In genomic region chr21:35342440-35342839, GRCh38 we compare ENCODE assay signal across 10 cellular contexts.
DNase-seq lines count a peak whose midpoint lies in the region; ATAC-seq and TF ChIP-seq lines count a peak whose summit lies in the region.
"Had no signal": no experiment of that assay in that cellular context is flagged by ENCODE, and none has a peak within 500 bp of the region (broad histone marks: within the 10 kb centered on the region; RNA-seq: fewer than 3 reads in every experiment).

No MANE protein-coding gene starts in this region.

- peaks cover 2% of the 10 kb centered on the region for H3K27me3 Mint-ChIP-seq in memory B cell

- peak overlapping the region; percentile 2 for H3K27ac Mint-ChIP-seq in memory B cell

- peak; percentile 57 for DNase-seq in SKM-1 (lab: John Stamatoyannopoulos, UW; ENCODE audit: unreplicated experiment)
- no peak for DNase-seq in memory B cell (ENCODE audit: low spot score in 2 of 2)
- DNase-seq in suprapubic skin (ENCODE audit: low spot score in 2 of 2) = no peak
- DNase-seq in left ventricle myocardium superior = no peak
- DNase-seq: HCEC 1CT had no signal

- intact Hi-C loops in left ventricle myocardium superior (cut with micrococcal nuclease) = no loop called here

- TF ChIP-seq POLR2A in suprapubic skin (IDR thresholded peaks at IDR 0.05) = no peak

- peak; percentile 75 for ATAC-seq in GM18508 (IDR thresholded peaks at IDR 0.05; ENCODE audit: insufficient read depth, unreplicated experiment)
- peak; percentile 75 for ATAC-seq in HG02852 (IDR thresholded peaks at IDR 0.05; ENCODE audit: unreplicated experiment)
- ATAC-seq in memory B cell (ENCODE audit: low read depth) = peak; percentile 80
- ATAC-seq in HG03460 (IDR thresholded peaks at IDR 0.05; ENCODE audit: unreplicated experiment) = no peak
- no peak for ATAC-seq in left ventricle myocardium superior
- ATAC-seq in GM19455 (IDR thresholded peaks at IDR 0.05; ENCODE audit: unreplicated experiment) = no peak

- 63% methylated on average over 4 of the region's 4 CpGs for WGBS in suprapubic skin

- H3K27ac ChIP-seq in suprapubic skin = no peak overlapping the region
- H3K27ac ChIP-seq: KMS-11 had no signal

- TF ChIP-seq CTCF in suprapubic skin (IDR thresholded peaks at IDR 0.05) = no peak

- H3K9me3 ChIP-seq in suprapubic skin = no peaks in the 10 kb centered on the region

- no peaks in the 10 kb centered on the region for H3K36me3 Mint-ChIP-seq in memory B cell

- no peaks in the 10 kb centered on the region for H3K4me1 ChIP-seq in suprapubic skin

- no peak for TF ChIP-seq EP300 in suprapubic skin (IDR thresholded peaks at IDR 0.05)

- no peak overlapping the region for H3K4me3 ChIP-seq in suprapubic skin

- H3K4me1 Mint-ChIP-seq in memory B cell = peaks cover 11% of the 10 kb centered on the region

- H3K4me3 Mint-ChIP-seq in memory B cell = peak overlapping the region; percentile 71

- H3K9me3 Mint-ChIP-seq in memory B cell = peaks cover 1% of the 10 kb centered on the region

- no peaks in the 10 kb centered on the region for H3K36me3 ChIP-seq in suprapubic skin

- H3K27me3 ChIP-seq in suprapubic skin = no peaks in the 10 kb centered on the region

Comparison
In these comparisons a context has a peak if more than half of its experiments do, and no peak if none do; other contexts are left out.
1. ATAC-seq: peak in GM18508 (single experiment), HG02852 (single experiment) and memory B cell (single experiment); none in HG03460 (single experiment), left ventricle myocardium superior (single experiment) and GM19455 (single experiment).